ENCODE assay signal across 1 cellular context in genomic region chr14:64387232-64387737, GRCh38.
A peak's percentile ranks its signal among the peaks of the same experiment; 100 is the strongest.
TF ChIP-seq lines count a peak whose summit lies in the region.

No MANE protein-coding gene starts in this region.

TF ChIP-seq in H1, 55 proteins besides CTCF, POLR2A, EP300 and RAD21 (continued from another document):
- no peak for TF ChIP-seq ATF2 (IDR thresholded peaks at IDR 0.05; ENCODE audit: low read length)
- TF ChIP-seq KDM5A (IDR thresholded peaks at IDR 0.05; ENCODE audit: low read length): no peak
- no peak for TF ChIP-seq SIX5 (IDR thresholded peaks at IDR 0.05; ENCODE audit: low read depth, low read length)
- TF ChIP-seq BRCA1 (IDR thresholded peaks at IDR 0.05; ENCODE audit: low read depth, low read length): no peak
- TF ChIP-seq ASH2L (IDR thresholded peaks at IDR 0.05; ENCODE audit: low read length): peak; percentile 59
- no peak for TF ChIP-seq TEAD4 (IDR thresholded peaks at IDR 0.05; ENCODE audit: low read depth, low read length)
- TF ChIP-seq SUZ12 (IDR thresholded peaks at IDR 0.05; ENCODE audit: low read length): no peak
- no peak for TF ChIP-seq PHF8 (conservative IDR thresholded peaks at IDR 0.05; ENCODE audit: low read depth, low read length)
- no peak for TF ChIP-seq USF2 (IDR thresholded peaks at IDR 0.05; ENCODE audit: low read length)
- TF ChIP-seq SRF (IDR thresholded peaks at IDR 0.05; ENCODE audit: low read depth, low read length): no peak
- no peak for TF ChIP-seq NRF1 (IDR thresholded peaks at IDR 0.05; ENCODE audit: low read depth, low read length)
- TF ChIP-seq CHD2 (IDR thresholded peaks at IDR 0.05; ENCODE audit: low read length): no peak
- TF ChIP-seq RXRA (IDR thresholded peaks at IDR 0.05; ENCODE audit: insufficient read depth, low read depth, low read length): no peak
- no peak for TF ChIP-seq BACH1 (IDR thresholded peaks at IDR 0.05; ENCODE audit: low read length)
- TF ChIP-seq EGR1 (IDR thresholded peaks at IDR 0.05; ENCODE audit: borderline replicate concordance, low read depth, low read length): no peak
- TF ChIP-seq KDM4A (IDR thresholded peaks at IDR 0.05; ENCODE audit: low read depth, low read length, severe bottlenecking): no peak
- no peak for TF ChIP-seq CREB1 (IDR thresholded peaks at IDR 0.05)
- TF ChIP-seq SP4 (IDR thresholded peaks at IDR 0.05; ENCODE audit: low read length): no peak
- no peak; a peak in 1 of 4 replicates for TF ChIP-seq SIN3A (conservative IDR thresholded peaks at IDR 0.05 in 1 of 2, IDR thresholded peaks at IDR 0.05 in 1 of 2; ENCODE audit: low read depth in 1 of 2, low read length in 2 of 2)
- no peak for TF ChIP-seq CHD1 (IDR thresholded peaks at IDR 0.05; ENCODE audit: low read depth, low read length)
- TF ChIP-seq, protein P1, sequence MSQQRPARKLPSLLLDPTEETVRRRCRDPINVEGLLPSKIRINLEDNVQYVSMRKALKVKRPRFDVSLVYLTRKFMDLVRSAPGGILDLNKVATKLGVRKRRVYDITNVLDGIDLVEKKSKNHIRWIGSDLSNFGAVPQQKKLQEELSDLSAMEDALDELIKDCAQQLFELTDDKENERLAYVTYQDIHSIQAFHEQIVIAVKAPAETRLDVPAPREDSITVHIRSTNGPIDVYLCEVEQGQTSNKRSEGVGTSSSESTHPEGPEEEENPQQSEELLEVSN (IDR thresholded peaks at IDR 0.05): no peak
